14 cellular contexts compared by ENCODE assay signal in the genomic region with DNA sequence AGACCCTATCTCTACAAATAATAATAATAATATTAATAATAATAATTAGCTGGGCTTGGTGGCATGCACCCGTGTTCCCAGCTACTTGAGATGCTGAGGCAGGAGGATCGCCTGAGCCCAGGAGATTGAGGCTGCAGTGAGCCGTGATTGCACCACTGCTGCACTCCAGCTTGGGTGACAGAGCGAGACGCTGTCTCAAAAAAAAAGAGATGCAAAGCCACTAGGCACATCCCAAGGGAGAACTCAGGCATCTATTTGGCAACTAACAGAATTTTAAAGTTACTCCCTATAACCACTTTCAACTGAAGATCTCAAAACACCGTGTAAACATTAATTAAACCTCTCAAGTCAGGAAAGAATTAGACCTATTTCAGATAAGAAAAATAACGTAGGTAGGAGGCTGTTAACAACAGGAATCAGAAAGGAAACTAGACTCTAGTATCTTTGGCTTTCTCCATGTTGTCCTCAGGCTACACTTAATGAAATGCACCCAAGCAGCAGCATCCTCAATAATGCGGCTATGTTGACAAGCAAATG. TPM values are rescaled to one million over a fixed set of nuclear protein-coding genes. Genes with fewer than 3 reads are reported as not detected.
DNase-seq lines count a peak whose midpoint lies in the region; ATAC-seq lines count a peak whose summit lies in the region.
"Had no signal": no experiment of that assay in that cellular context is flagged by ENCODE, and none has a peak within 500 bp of the region (broad histone marks: within the 10 kb centered on the region; RNA-seq: fewer than 3 reads in every experiment).

No MANE protein-coding gene starts in this region.

- H3K27ac Mint-ChIP-seq in T-helper 2 cell treated with Interferon-gamma antibody and Interleukin-4, amounts not matched to agents 5 μg/mL and 100 μg/mL, for 36 hours, result peak overlapping the region; percentile 4
- H3K27ac Mint-ChIP-seq in stimulated activated memory B cell treated with anti-CD40 and anti-IgM and Interleukin-4, amounts not matched to agents 10 μg/mL and 1 μg/mL and 100 μg/mL, for 72 hours, result peak overlapping the region; percentile 41

- no peak for DNase-seq in T-helper 2 cell treated with Interferon-gamma antibody and Interleukin-4, amounts not matched to agents 5 μg/mL and 100 μg/mL, for 36 hours (ENCODE audit: low spot score)
- DNase-seq in T-helper 2 cell, result no peak
- DNase-seq in NCI-H2171 (lab: John Stamatoyannopoulos, UW), result peak; percentile 41
- DNase-seq in G401 (ENCODE audit: low spot score), result no peak
- no peak for DNase-seq in RKO (ENCODE audit: low spot score)
- DNase-seq in stimulated activated CD4-positive, alpha-beta T cell treated with anti-CD3 and anti-CD28 coated beads, Interleukin-1b, Interleukin-23, amount 100 ng/mL, for 48 hours, result no peak
- DNase-seq: activated CD4-positive, alpha-beta T cell treated with anti-CD3 and anti-CD28 coated beads for 4 hours; amygdala; dermis blood vessel endothelial cell; MG63; OCI-M1; T-cell had no signal

- H3K9ac ChIP-seq in endocrine pancreas (ENCODE audit: control insufficient read depth, insufficient read depth, low read length), result no peak overlapping the region

- H3K4me1 Mint-ChIP-seq in T-helper 2 cell treated with Interferon-gamma antibody and Interleukin-4, amounts not matched to agents 5 μg/mL and 100 μg/mL, for 36 hours (ENCODE audit: low read depth), result peaks cover 60% of the 10 kb centered on the region
- peaks cover 71% of the 10 kb centered on the region for H3K4me1 Mint-ChIP-seq in stimulated activated memory B cell treated with anti-CD40 and anti-IgM and Interleukin-4, amounts not matched to agents 10 μg/mL and 1 μg/mL and 100 μg/mL, for 72 hours

- peaks cover 14% of the 10 kb centered on the region for H3K36me3 Mint-ChIP-seq in T-helper 2 cell treated with Interferon-gamma antibody and Interleukin-4, amounts not matched to agents 5 μg/mL and 100 μg/mL, for 36 hours (ENCODE audit: low read depth)
- peaks cover 22% of the 10 kb centered on the region for H3K36me3 Mint-ChIP-seq in stimulated activated memory B cell treated with anti-CD40 and anti-IgM and Interleukin-4, amounts not matched to agents 10 μg/mL and 1 μg/mL and 100 μg/mL, for 72 hours

- H3K36me3 ChIP-seq in endocrine pancreas (ENCODE audit: control insufficient read depth, insufficient read depth, low read length), result no peaks in the 10 kb centered on the region
- H3K36me3 ChIP-seq: MG63 had no signal

- in situ Hi-C loops in G401 (cut with HindIII; ENCODE audit: low sequenced_read_pairs), result no loop called here

- H3K9me3 Mint-ChIP-seq in T-helper 2 cell treated with Interferon-gamma antibody and Interleukin-4, amounts not matched to agents 5 μg/mL and 100 μg/mL, for 36 hours, result no peaks in the 10 kb centered on the region
- H3K9me3 Mint-ChIP-seq in stimulated activated memory B cell treated with anti-CD40 and anti-IgM and Interleukin-4, amounts not matched to agents 10 μg/mL and 1 μg/mL and 100 μg/mL, for 72 hours, result no peaks in the 10 kb centered on the region
- H3K9me3 Mint-ChIP-seq: T-cell had no signal

- H3K4me3 Mint-ChIP-seq in T-helper 2 cell treated with Interferon-gamma antibody and Interleukin-4, amounts not matched to agents 5 μg/mL and 100 μg/mL, for 36 hours, result peak overlapping the region; percentile 34
- peak overlapping the region; percentile 59 for H3K4me3 Mint-ChIP-seq in stimulated activated memory B cell treated with anti-CD40 and anti-IgM and Interleukin-4, amounts not matched to agents 10 μg/mL and 1 μg/mL and 100 μg/mL, for 72 hours

- H3K9me3 ChIP-seq in endocrine pancreas (ENCODE audit: control insufficient read depth, low read length), result no peaks in the 10 kb centered on the region
- H3K9me3 ChIP-seq: MG63 had no signal

- no peaks in the 10 kb centered on the region for H3K27me3 Mint-ChIP-seq in T-helper 2 cell treated with Interferon-gamma antibody and Interleukin-4, amounts not matched to agents 5 μg/mL and 100 μg/mL, for 36 hours (ENCODE audit: low read depth)
- no peaks in the 10 kb centered on the region for H3K27me3 Mint-ChIP-seq in stimulated activated memory B cell treated with anti-CD40 and anti-IgM and Interleukin-4, amounts not matched to agents 10 μg/mL and 1 μg/mL and 100 μg/mL, for 72 hours
- H3K27me3 Mint-ChIP-seq: T-cell had no signal

- no peaks in the 10 kb centered on the region for H3K27me3 ChIP-seq in endocrine pancreas (ENCODE audit: control insufficient read depth, insufficient read depth, low read length)
- H3K27me3 ChIP-seq: MG63 had no signal

- no peak for ATAC-seq in stimulated activated memory B cell treated with anti-CD40 and anti-IgM and Interleukin-4, amounts not matched to agents 10 μg/mL and 1 μg/mL and 100 μg/mL, for 72 hours
- ATAC-seq: T-cell had no signal

- H3K4me1 ChIP-seq in endocrine pancreas (ENCODE audit: control insufficient read depth, insufficient read depth, low read length), result no peaks in the 10 kb centered on the region

- peak overlapping the region; percentile 76 for H3K4me3 ChIP-seq in endocrine pancreas (ENCODE audit: control insufficient read depth, insufficient read depth, low read length)
- H3K4me3 ChIP-seq: MG63 had no signal

RNA-seq across cellular contexts. Expression of gene RNF19B, which starts 3.7 kb away (rescaled TPM):
- 13.2 and 19.0 TPM in 2 replicates for total RNA-seq in G401 (2014; rRNA removed; shearing (Covaris generic))

RNA-seq across cellular contexts. Expression of gene TMEM54, which starts 59.7 kb away (rescaled TPM):
- 26.6 and 36.1 TPM in 2 replicates for total RNA-seq in G401 (2014; rRNA removed; shearing (Covaris generic))
